ENCODE assay signal across 8 cellular contexts in the genomic region with DNA sequence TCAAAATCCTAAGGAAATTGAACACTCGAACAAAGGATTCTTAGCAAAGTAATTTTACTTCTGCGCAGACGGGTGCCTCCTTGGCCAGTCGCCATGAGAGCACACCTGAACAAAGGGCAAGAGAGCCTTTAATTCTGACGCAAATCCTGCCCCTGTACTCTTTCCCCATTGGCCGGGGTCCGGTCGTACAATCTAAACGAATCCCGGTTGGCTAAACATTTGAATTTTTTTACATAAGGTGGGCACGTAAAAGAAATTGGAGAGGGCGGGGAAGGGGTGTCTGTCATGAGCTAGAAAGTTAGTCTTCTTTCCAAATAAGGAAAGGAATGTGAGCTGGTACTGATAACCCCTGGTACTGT. TPM values are rescaled to one million over a fixed set of nuclear protein-coding genes. Genes with fewer than 3 reads are reported as not detected.
DNase-seq lines count a peak whose midpoint lies in the region; TF ChIP-seq lines count a peak whose summit lies in the region.

No MANE protein-coding gene starts in this region.

- DNase-seq in activated effector memory CD4-positive, alpha-beta T cell treated with anti-CD3 and anti-CD28 coated beads, Interleukin-2, amount 50 U/mL, for 16 hours = peak; percentile 47
- DNase-seq in activated effector memory CD4-positive, alpha-beta T cell treated with Interleukin-2 at 50 U/mL for 16 hours = no peak
- peak; percentile 87 for DNase-seq in iPS DF 6.9 (ENCODE audit: low read depth, low spot score)
- DNase-seq in stomach = peak; percentile 53
- DNase-seq in NK-92 (lab: John Stamatoyannopoulos, UW; ENCODE audit: unreplicated experiment) = no peak
- DNase-seq in GDM1 (lab: John Stamatoyannopoulos, UW) = no peak
- DNase-seq in activated naive CD4-positive, alpha-beta T cell treated with Interleukin-2 at 50 U/mL for 16 hours = no peak

- H3K27ac ChIP-seq in OCI-LY3 (ENCODE audit: low read length) (peak overlapping the region; percentile 78), iPS DF 6.9 (ENCODE audit: low read length) (no peak overlapping the region), stomach (no peak overlapping the region)

- intact Hi-C loops in stomach (cut with DNase I; ENCODE audit: low total_unique reads) = no loop called here

- no peaks in the 10 kb centered on the region for H4K20me1 ChIP-seq in OCI-LY3 (ENCODE audit: insufficient read depth, low read length)

- H3K4me3 ChIP-seq in OCI-LY3 (ENCODE audit: low read length) (peak overlapping the region; percentile 73), iPS DF 6.9 (ENCODE audit: low read length) (peak overlapping the region; percentile 3; the same call in 1 of the 2 replicates), stomach (peak overlapping the region in 1 of 4 donors; percentile 14)

- WGBS in iPS DF 6.9 (ENCODE audit: insufficient coverage, insufficient read length) = no CpG with 5 or more reads among the region's 12 CpGs
- WGBS in stomach, 5 donors = 6 to 15% (median 7%) methylated on average over 12 of the region's 12 CpGs

- no peaks in the 10 kb centered on the region for H3K79me2 ChIP-seq in OCI-LY3 (ENCODE audit: low read length)

- TF ChIP-seq POLR2A in stomach (IDR thresholded peaks at IDR 0.05) = no peak

- H3K9ac ChIP-seq in OCI-LY3 (ENCODE audit: low read length) = peak overlapping the region; percentile 68

- H3K27me3 ChIP-seq in OCI-LY3 (ENCODE audit: low read depth, low read length) (no peaks in the 10 kb centered on the region), iPS DF 6.9 (ENCODE audit: control insufficient read depth, insufficient read depth, low read length) (no peaks in the 10 kb centered on the region), stomach (peaks cover 0 to 36% (median 0%) of the 10 kb centered on the region in 3 donors)

- H2AFZ ChIP-seq in OCI-LY3 (ENCODE audit: low read depth, low read length) = no peak overlapping the region

- peaks cover 11% of the 10 kb centered on the region for H3K36me3 ChIP-seq in OCI-LY3 (replicated peaks; ENCODE audit: low read depth, low read length)
- peaks cover 3% of the 10 kb centered on the region; the same call in 1 of the 2 replicates for H3K36me3 ChIP-seq in iPS DF 6.9 (ENCODE audit: control insufficient read depth, insufficient read depth, low read length)
- H3K36me3 ChIP-seq in stomach = no peaks in the 10 kb centered on the region

- TF ChIP-seq EP300 in stomach (IDR thresholded peaks at IDR 0.05) = no peak

- H3K4me2 ChIP-seq in OCI-LY3 (ENCODE audit: low read length) = peak overlapping the region; percentile 90

- H3K9me3 ChIP-seq in OCI-LY3 (ENCODE audit: insufficient read depth, low read length) (no peaks in the 10 kb centered on the region), iPS DF 6.9 (ENCODE audit: control insufficient read depth, insufficient read depth, low read length) (no peaks in the 10 kb centered on the region), stomach (no peaks in the 10 kb centered on the region)

- TF ChIP-seq CTCF in OCI-LY3 (IDR thresholded peaks at IDR 0.05; ENCODE audit: low read depth, low read length) (no peak), stomach (IDR thresholded peaks at IDR 0.05) (no peak)

- H3K4me1 ChIP-seq in OCI-LY3 (ENCODE audit: low read length) (peaks cover 60% of the 10 kb centered on the region), iPS DF 6.9 (ENCODE audit: control insufficient read depth, insufficient read depth, low read length) (peaks cover 8% of the 10 kb centered on the region; the same call in 1 of the 2 replicates), stomach (peaks cover 11 to 23% (median 17%) of the 10 kb centered on the region in 4 donors)

RNA-seq across cellular contexts. Expression of a gene that starts 8.2 kb away (rescaled TPM):
- 1 to 10 TPM in 3 of 5 donors, under 1 TPM in 1, not detected in 1; 0.43 to 4.1 (median 2.0) TPM for total RNA-seq in stomach
- 1 to 10 TPM; 1.2 to 2.1 (median 1.4) TPM for polyA plus RNA-seq in stomach

RNA-seq across cellular contexts. Expression of a gene that starts 35.9 kb away (rescaled TPM):
- 1 to 10 TPM in 3 of 5 donors, under 1 TPM in 1, not detected in 1; 0.45 to 6.1 (median 4.2) TPM for total RNA-seq in stomach
- polyA plus RNA-seq in stomach = 1 to 10 TPM in 1 of 3 donors, under 1 TPM in 2; 0.31 to 1.1 (median 0.87) TPM

RNA-seq across cellular contexts. Expression of a gene that starts 39.2 kb away (rescaled TPM):
- total RNA-seq in stomach = 1 to 10 TPM in 2 of 5 donors, under 1 TPM in 2, not detected in 1; 0.14 to 1.8 (median 1.1) TPM
- under 1 TPM; 0.12 to 0.18 (median 0.15) TPM for polyA plus RNA-seq in stomach

Comparison
In these comparisons a context has a peak if more than half of its experiments do, and no peak if none do; other contexts are left out.
1. DNase-seq: peak in activated effector memory CD4-positive, alpha-beta T cell treated with anti-CD3 and anti-CD28 coated beads, Interleukin-2, amount 50 U/mL, for 16 hours (single experiment), iPS DF 6.9 (single experiment) and stomach (single experiment); none in activated effector memory CD4-positive, alpha-beta T cell treated with Interleukin-2 at 50 U/mL for 16 hours (single experiment), NK-92 (single experiment), GDM1 (single experiment) and activated naive CD4-positive, alpha-beta T cell treated with Interleukin-2 at 50 U/mL for 16 hours (single experiment).